Comparison of ENCODE assay signal across 8 cellular contexts in genomic region chr5:55226934-55227737, GRCh38. TPM values are rescaled to one million over a fixed set of nuclear protein-coding genes. Genes with fewer than 3 reads are reported as not detected.
DNase-seq lines count a peak whose midpoint lies in the region; ATAC-seq and TF ChIP-seq lines count a peak whose summit lies in the region.

Gene MCIDAS (minus strand): TSS chr5:55227315. CDS start chr5:55227138, 177 bp downstream.

- peak within 1 kb of the TSS; percentile 65 for H3K4me3 ChIP-seq in BLaER1
- peak within 1 kb of the TSS; percentile 15 to 59 (median 48) for H3K4me3 ChIP-seq in Peyer's patch
- H3K4me3 ChIP-seq in right cardiac atrium (ENCODE audit: low read length), result peak within 1 kb of the TSS; percentile 46
- peak within 1 kb of the TSS; percentile 39 to 66 (median 61) for H3K4me3 ChIP-seq in skeletal muscle tissue (ENCODE audit: low read length in 3 of 3)

- H3K27me3 ChIP-seq in BLaER1 (peaks cover 100% of the 10 kb centered on the region), Peyer's patch (peaks cover 0 to 64% of the 10 kb centered on the region in 2 donors), right cardiac atrium (ENCODE audit: control insufficient read depth, insufficient read depth) (peaks cover 14% of the 10 kb centered on the region), skeletal muscle tissue (ENCODE audit: control insufficient read depth in 3 of 3, insufficient read depth in 3 of 3, low read length in 3 of 3) (peaks cover 96 to 98% (median 97%) of the 10 kb centered on the region in 3 donors)

- peak; percentile 54 for ATAC-seq in GM19035 (IDR thresholded peaks at IDR 0.05; ENCODE audit: unreplicated experiment)
- ATAC-seq in right cardiac atrium, result peak; percentile 56 to 63

- peak within 1 kb of the TSS; percentile 99 for H3K4me2 ChIP-seq in BLaER1

- peaks cover 72% of the 10 kb centered on the region for H4K20me1 ChIP-seq in BLaER1

- no peaks in the 10 kb centered on the region for H3K9me3 Mint-ChIP-seq in activated naive CD4-positive, alpha-beta T cell treated with anti-CD3 and anti-CD28 coated beads for 36 hours

- no peaks in the 10 kb centered on the region for H3K36me3 Mint-ChIP-seq in activated naive CD4-positive, alpha-beta T cell treated with anti-CD3 and anti-CD28 coated beads for 36 hours (ENCODE audit: low read depth)

- DNase-seq in HK-2 (ENCODE audit: unreplicated experiment), result peak; percentile 80
- peak in 2 of 3 donors; percentile 67 to 68 for DNase-seq in Peyer's patch
- DNase-seq in activated naive CD4-positive, alpha-beta T cell treated with anti-CD3 and anti-CD28 coated beads for 36 hours, result peak; percentile 84
- DNase-seq in right cardiac atrium, result peak; percentile 36 to 70 (median 70)
- DNase-seq in NCI-H2107 (lab: John Stamatoyannopoulos, UW), result no peak

- peak within 1 kb of the TSS; percentile 66 for H3K4me3 Mint-ChIP-seq in activated naive CD4-positive, alpha-beta T cell treated with anti-CD3 and anti-CD28 coated beads for 36 hours

- peaks cover 49% of the 10 kb centered on the region for H3K4me1 Mint-ChIP-seq in activated naive CD4-positive, alpha-beta T cell treated with anti-CD3 and anti-CD28 coated beads for 36 hours (ENCODE audit: low read depth)

- no peak within 1 kb of the TSS for H3K9ac ChIP-seq in BLaER1
- H3K9ac ChIP-seq in skeletal muscle tissue (ENCODE audit: low read depth in 1 of 3, low read length in 3 of 3), result peak within 1 kb of the TSS in 1 of 3 donors; percentile 38

- peak in 2 of 6 experiments; percentile 7 to 26 for TF ChIP-seq CTCF in Peyer's patch (IDR thresholded peaks at IDR 0.05)

- under 1% methylated on average over 85 of the region's 85 CpGs for WGBS in right cardiac atrium

- H3K27me3 Mint-ChIP-seq in activated naive CD4-positive, alpha-beta T cell treated with anti-CD3 and anti-CD28 coated beads for 36 hours (ENCODE audit: low read depth), result peaks cover 90% of the 10 kb centered on the region

- H3K4me1 ChIP-seq in BLaER1, result peaks cover 25% of the 10 kb centered on the region
- peaks cover 3 to 47% (median 19%) of the 10 kb centered on the region in 4 donors for H3K4me1 ChIP-seq in Peyer's patch
- H3K4me1 ChIP-seq in right cardiac atrium (ENCODE audit: control insufficient read depth, insufficient read depth, low read length), result peaks cover 8% of the 10 kb centered on the region
- H3K4me1 ChIP-seq in skeletal muscle tissue (ENCODE audit: control insufficient read depth in 3 of 3, insufficient read depth in 3 of 3, low read length in 3 of 3), result peaks cover 24 to 34% (median 29%) of the 10 kb centered on the region in 3 donors

- intact Hi-C loops in activated naive CD4-positive, alpha-beta T cell treated with anti-CD3 and anti-CD28 coated beads for 36 hours (cut with micrococcal nuclease), result loop anchor here (1.0 to 10.0 kb wide), 8 partner anchors 54 to 978 kb away; partner anchors contain the start of genes CDC20B, DHX29, MTREX and PLPP1
- intact Hi-C loops in right cardiac atrium (cut with DNase I), result no loop called here

- no peak within 1 kb of the TSS for H3K27ac Mint-ChIP-seq in activated naive CD4-positive, alpha-beta T cell treated with anti-CD3 and anti-CD28 coated beads for 36 hours

- H3K9me3 ChIP-seq in BLaER1, result peaks cover 18% of the 10 kb centered on the region
- no peaks in the 10 kb centered on the region for H3K9me3 ChIP-seq in Peyer's patch
- no peaks in the 10 kb centered on the region for H3K9me3 ChIP-seq in right cardiac atrium (ENCODE audit: control insufficient read depth, low read length)
- no peaks in the 10 kb centered on the region for H3K9me3 ChIP-seq in skeletal muscle tissue (ENCODE audit: control insufficient read depth in 3 of 3, low read length in 3 of 3)

- no peak for TF ChIP-seq POLR2A in Peyer's patch (IDR thresholded peaks at IDR 0.05)

- H3K27ac ChIP-seq in BLaER1, result no peak within 1 kb of the TSS
- H3K27ac ChIP-seq in Peyer's patch, result no peak within 1 kb of the TSS
- no peak within 1 kb of the TSS for H3K27ac ChIP-seq in right cardiac atrium (ENCODE audit: low read length)
- no peak within 1 kb of the TSS for H3K27ac ChIP-seq in skeletal muscle tissue (ENCODE audit: low read depth, low read length)

- CTCF ChIA-PET in activated naive CD4-positive, alpha-beta T cell treated with anti-CD3 and anti-CD28 coated beads for 36 hours (lab: Charles Lee), result interaction anchor here (1.7 to 2.2 kb wide), 3 partner anchors 7 to 55 kb away, joined by 5 to 10 read pairs (median 9); no protein-coding TSS in a partner anchor

- H3K36me3 ChIP-seq in BLaER1, result peaks cover 6% of the 10 kb centered on the region; the same call in 1 of the 2 replicates
- H3K36me3 ChIP-seq in Peyer's patch, result no peaks in the 10 kb centered on the region
- no peaks in the 10 kb centered on the region for H3K36me3 ChIP-seq in skeletal muscle tissue (ENCODE audit: control insufficient read depth in 3 of 3, insufficient read depth in 3 of 3, low read length in 3 of 3)

RNA-seq across cellular contexts. Expression of gene MCIDAS, which starts in this region (rescaled TPM):
- total RNA-seq in Peyer's patch, result not detected
- total RNA-seq in activated naive CD4-positive, alpha-beta T cell treated with anti-CD3 and anti-CD28 coated beads for 36 hours, result under 1 TPM in 1 of 2 experiments, not detected in 1; 0.17 TPM
- not detected for total RNA-seq in right cardiac atrium
- polyA plus RNA-seq in right cardiac atrium, result not detected
- total RNA-seq in skeletal muscle tissue, result not detected

Comparison
In these comparisons a context has a peak if more than half of its experiments do, and no peak if none do; other contexts are left out.
1. Peak in DNase-seq and H3K4me3 ChIP-seq in Peyer's patch; RNA of the gene not detected or under 1 TPM.
2. Peak in DNase-seq in activated naive CD4-positive, alpha-beta T cell treated with anti-CD3 and anti-CD28 coated beads for 36 hours; RNA of the gene not detected or under 1 TPM.
3. Peak in DNase-seq, ATAC-seq and H3K4me3 ChIP-seq in right cardiac atrium; RNA of the gene not detected or under 1 TPM.